ENCODE assay signal across 8 cellular contexts in genomic region chr4:107913283-107913899, GRCh38. TPM values are rescaled to one million over a fixed set of nuclear protein-coding genes. Genes with fewer than 3 reads are reported as not detected.
DNase-seq lines count a peak whose midpoint lies in the region; ATAC-seq and TF ChIP-seq lines count a peak whose summit lies in the region.

No MANE protein-coding gene starts in this region.

- H3K36me3 Mint-ChIP-seq in CD4-positive, alpha-beta T cell (ENCODE audit: low read depth) = no peaks in the 10 kb centered on the region
- H3K36me3 Mint-ChIP-seq in osteocyte (ENCODE audit: unreplicated experiment) = peaks cover 12% of the 10 kb centered on the region

- intact Hi-C loops in CD4-positive, alpha-beta T cell (cut with DNase I, micrococcal nuclease) = loop anchor here (1.0 kb wide), 2 partner anchors 155 to 156 kb away; no protein-coding TSS in a partner anchor

- H3K27ac ChIP-seq in CD4-positive, alpha-beta T cell (ENCODE audit: low read depth, low read length) = no peak overlapping the region
- H3K27ac ChIP-seq in WERI-Rb-1 = no peak overlapping the region

- H3K27me3 ChIP-seq in CD4-positive, alpha-beta T cell (ENCODE audit: control insufficient read depth, insufficient read depth, low read length) = no peaks in the 10 kb centered on the region
- no peaks in the 10 kb centered on the region for H3K27me3 ChIP-seq in WERI-Rb-1 (ENCODE audit: insufficient read depth, low read depth, severe bottlenecking)

- H3K27ac Mint-ChIP-seq in CD4-positive, alpha-beta T cell = no peak overlapping the region
- H3K27ac Mint-ChIP-seq in osteocyte (ENCODE audit: unreplicated experiment) = no peak overlapping the region

- TF ChIP-seq CTCF in CD4-positive, alpha-beta T cell (IDR thresholded peaks at IDR 0.05) = peak; percentile 86
- TF ChIP-seq CTCF in GM13976 (IDR thresholded peaks at IDR 0.05; ENCODE audit: borderline replicate concordance, control extremely low read depth, extremely low read depth, insufficient read depth, missing control alignments) (peak; percentile 61), WERI-Rb-1 (IDR thresholded peaks at IDR 0.05; ENCODE audit: low read depth, low read length) (peak; percentile 64), osteocyte (IDR thresholded peaks at IDR 0.05) (peak; percentile 84)

- CTCF ChIA-PET in CD4-positive, alpha-beta T cell (lab: Charles Lee) = interaction anchor here (1.0 kb wide), 1 partner anchor 11 kb away, joined by 3 read pairs; no protein-coding TSS in a partner anchor

- peak in 4 of 10 experiments; percentile 1 to 19 (median 4) for DNase-seq in CD4-positive, alpha-beta T cell
- DNase-seq in GM13976 (ENCODE audit: low spot score) (no peak), NCI-H1417 (lab: John Stamatoyannopoulos, UW) (peak; percentile 39 to 83 (median 60)), WERI-Rb-1 (peak; percentile 50), foreskin melanocyte (peak; percentile 52), osteocyte (ENCODE audit: extremely low spot score, unreplicated experiment) (no peak), HK-2 (ENCODE audit: unreplicated experiment) (no peak)

- H3K9me3 ChIP-seq in CD4-positive, alpha-beta T cell (ENCODE audit: control insufficient read depth, low read length) = no peaks in the 10 kb centered on the region
- no peaks in the 10 kb centered on the region for H3K9me3 ChIP-seq in WERI-Rb-1 (ENCODE audit: severe bottlenecking)

- peak; percentile 92 for ATAC-seq in CD4-positive, alpha-beta T cell (ENCODE audit: poor library complexity)
- ATAC-seq in HG02763 (IDR thresholded peaks at IDR 0.05; ENCODE audit: unreplicated experiment) = peak; percentile 73

- H3K4me3 Mint-ChIP-seq in CD4-positive, alpha-beta T cell = no peak overlapping the region
- H3K4me3 Mint-ChIP-seq in osteocyte (ENCODE audit: unreplicated experiment) = no peak overlapping the region

- no peaks in the 10 kb centered on the region for H3K36me3 ChIP-seq in WERI-Rb-1

- no peaks in the 10 kb centered on the region for H3K27me3 Mint-ChIP-seq in CD4-positive, alpha-beta T cell
- no peaks in the 10 kb centered on the region for H3K27me3 Mint-ChIP-seq in osteocyte (ENCODE audit: unreplicated experiment)

- no peaks in the 10 kb centered on the region for H3K4me1 Mint-ChIP-seq in CD4-positive, alpha-beta T cell (ENCODE audit: low read depth)
- H3K4me1 Mint-ChIP-seq in osteocyte (ENCODE audit: unreplicated experiment) = no peaks in the 10 kb centered on the region

- no peaks in the 10 kb centered on the region for H3K9me3 Mint-ChIP-seq in CD4-positive, alpha-beta T cell
- H3K9me3 Mint-ChIP-seq in osteocyte (ENCODE audit: unreplicated experiment) = peaks cover 2% of the 10 kb centered on the region

- in situ Hi-C loops in GM13976 (cut with MboI; ENCODE audit: low sequenced_read_pairs, unreplicated experiment) = no loop called here

- POLR2A ChIA-PET in CD4-positive, alpha-beta T cell (lab: Charles Lee) = interaction anchor here (0.6 kb wide), 1 partner anchor 12 kb away, joined by 3 read pairs; no protein-coding TSS in a partner anchor

- H3K4me3 ChIP-seq in WERI-Rb-1 (ENCODE audit: low read depth, low read length) = no peak overlapping the region

RNA-seq across cellular contexts. Expression of gene CYP2U1, which starts 18.0 kb away (rescaled TPM):
- 1 to 10 TPM; 2.9 to 4.0 TPM for total RNA-seq in CD4-positive, alpha-beta T cell
- total RNA-seq in osteocyte = 12.5 and 14.0 TPM in 2 replicates

Comparison
In these comparisons a context has a peak if more than half of its experiments do, and no peak if none do; other contexts are left out.
1. DNase-seq: peak in NCI-H1417 (3 of 3), WERI-Rb-1 (single experiment) and foreskin melanocyte (single experiment); none in GM13976 (single experiment), osteocyte (single experiment) and HK-2 (single experiment).
2. Peak in every context shown above with its lines, with median percentiles within 50 percentile points of each other: CTCF ChIP-seq.